ENCODE assay signal across 12 cellular contexts in genomic region chr9:19994296-19994695, GRCh38.
DNase-seq lines count a peak whose midpoint lies in the region; ATAC-seq and TF ChIP-seq lines count a peak whose summit lies in the region.
"Had no signal": no experiment of that assay in that cellular context is flagged by ENCODE, and none has a peak within 500 bp of the region (broad histone marks: within the 10 kb centered on the region; RNA-seq: fewer than 3 reads in every experiment).

No MANE protein-coding gene starts in this region.

- H3K36me3 Mint-ChIP-seq in activated T-helper 17 cell treated with anti-CD3 and anti-CD28 coated beads, Interleukin-2, amount 50 U/mL, for 72 hours (ENCODE audit: low read depth): no peaks in the 10 kb centered on the region
- no peaks in the 10 kb centered on the region for H3K36me3 Mint-ChIP-seq in chondrocyte (ENCODE audit: low read depth)

- peak; percentile 96 for DNase-seq in ACHN
- DNase-seq in HT1080 (ENCODE audit: low read depth): peak; percentile 88
- peak; percentile 91 for DNase-seq in SW480 (ENCODE audit: low spot score)
- DNase-seq in iris pigment epithelial cell (ENCODE audit: low read depth): peak; percentile 44
- DNase-seq in COLO668 (lab: John Stamatoyannopoulos, UW; ENCODE audit: unreplicated experiment): no peak
- DNase-seq in activated effector memory CD4-positive, alpha-beta T cell treated with Interleukin-2 at 50 U/mL for 16 hours: no peak
- DNase-seq in chondrocyte (ENCODE audit: low spot score): no peak
- DNase-seq: NCI-H524; pancreas; stimulated activated CD8-positive, alpha-beta memory T cell treated with anti-CD3 and anti-CD28 coated beads, Interleukin-4, amount 100 ng/mL, for 48 hours had no signal

- H3K27me3 Mint-ChIP-seq in activated T-helper 17 cell treated with anti-CD3 and anti-CD28 coated beads, Interleukin-2, amount 50 U/mL, for 72 hours: no peaks in the 10 kb centered on the region
- H3K27me3 Mint-ChIP-seq in chondrocyte (ENCODE audit: low read depth): no peaks in the 10 kb centered on the region
- H3K27me3 Mint-ChIP-seq: activated naive CD4-positive, alpha-beta T cell treated with anti-CD3 and anti-CD28 coated beads, Interleukin-2, amount 50 U/mL, for 24 hours had no signal

- H3K9me3 Mint-ChIP-seq in activated T-helper 17 cell treated with anti-CD3 and anti-CD28 coated beads, Interleukin-2, amount 50 U/mL, for 72 hours: peaks cover 13% of the 10 kb centered on the region
- no peaks in the 10 kb centered on the region for H3K9me3 Mint-ChIP-seq in chondrocyte (ENCODE audit: low read depth)

- peaks cover 27% of the 10 kb centered on the region for H3K4me1 Mint-ChIP-seq in activated T-helper 17 cell treated with anti-CD3 and anti-CD28 coated beads, Interleukin-2, amount 50 U/mL, for 72 hours
- peaks cover 36% of the 10 kb centered on the region for H3K4me1 Mint-ChIP-seq in chondrocyte (ENCODE audit: low read depth)

- H3K27ac Mint-ChIP-seq in activated T-helper 17 cell treated with anti-CD3 and anti-CD28 coated beads, Interleukin-2, amount 50 U/mL, for 72 hours: no peak overlapping the region
- H3K27ac Mint-ChIP-seq in chondrocyte (ENCODE audit: unreplicated experiment): no peak overlapping the region
- H3K27ac Mint-ChIP-seq: activated naive CD4-positive, alpha-beta T cell treated with anti-CD3 and anti-CD28 coated beads, Interleukin-2, amount 50 U/mL, for 24 hours had no signal

- no peak overlapping the region for H3K4me3 Mint-ChIP-seq in activated T-helper 17 cell treated with anti-CD3 and anti-CD28 coated beads, Interleukin-2, amount 50 U/mL, for 72 hours
- no peak overlapping the region for H3K4me3 Mint-ChIP-seq in chondrocyte (ENCODE audit: unreplicated experiment)
- H3K4me3 Mint-ChIP-seq: activated naive CD4-positive, alpha-beta T cell treated with anti-CD3 and anti-CD28 coated beads, Interleukin-2, amount 50 U/mL, for 24 hours had no signal

- TF ChIP-seq CTCF in chondrocyte (IDR thresholded peaks at IDR 0.05): no peak

- ATAC-seq in activated T-helper 17 cell treated with anti-CD3 and anti-CD28 coated beads, Interleukin-2, amount 50 U/mL, for 72 hours (replicated peaks): no peak
- ATAC-seq: pancreas had no signal

- in situ Hi-C loops in ACHN (cut with HindIII; ENCODE audit: low pct_ligation_motif_present, low pct_unique_long_range_greater_than_20kb, low sequenced_read_pairs): no loop called here

Comparison
In these comparisons a context has a peak if more than half of its experiments do, and no peak if none do; other contexts are left out.
1. DNase-seq: peak in ACHN (single experiment), HT1080 (single experiment), SW480 (single experiment) and iris pigment epithelial cell (single experiment); none in COLO668 (single experiment), activated effector memory CD4-positive, alpha-beta T cell treated with Interleukin-2 at 50 U/mL for 16 hours (single experiment) and chondrocyte (single experiment).